ENCODE assay signal across 1 cellular context in the genomic region with DNA sequence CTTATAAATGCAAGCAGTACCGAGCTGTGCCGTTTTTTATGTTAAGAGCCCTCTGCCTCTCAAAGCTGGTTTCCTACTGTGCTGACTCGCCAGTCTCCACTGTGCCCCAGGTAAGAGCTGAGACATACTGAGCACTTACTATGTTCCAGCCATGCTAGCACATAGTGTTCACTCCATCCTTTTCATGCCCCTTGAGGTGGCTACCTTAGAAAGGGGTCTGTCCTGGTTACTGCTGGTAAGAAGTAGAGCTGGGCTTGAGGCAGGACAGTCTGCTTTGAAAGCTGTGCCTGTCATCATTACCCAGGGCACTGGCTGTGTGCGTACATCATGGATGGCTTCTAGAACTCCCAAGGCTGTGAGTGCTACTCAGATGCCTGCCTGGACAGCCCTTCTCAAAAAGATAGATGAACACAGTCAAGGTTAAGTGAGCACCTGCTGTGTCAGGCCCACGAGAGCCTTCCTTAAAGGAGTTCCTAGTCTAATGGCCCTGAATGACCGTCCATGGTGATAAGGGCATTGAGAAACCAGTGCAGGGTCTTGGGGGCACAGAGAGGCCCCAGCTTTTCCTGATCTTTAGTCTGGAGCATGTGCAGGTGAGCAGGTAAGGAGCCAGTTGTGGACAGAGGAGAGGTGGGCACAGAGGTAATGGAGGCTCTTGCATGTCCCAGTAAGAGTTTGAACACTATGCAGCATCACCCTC.
TF ChIP-seq lines count a peak whose summit lies in the region.

No MANE protein-coding gene starts in this region.

TF ChIP-seq in WTC11, 78 proteins besides CTCF, POLR2A, EP300 and RAD21 (continued from another document):
- TF ChIP-seq, protein P1, sequence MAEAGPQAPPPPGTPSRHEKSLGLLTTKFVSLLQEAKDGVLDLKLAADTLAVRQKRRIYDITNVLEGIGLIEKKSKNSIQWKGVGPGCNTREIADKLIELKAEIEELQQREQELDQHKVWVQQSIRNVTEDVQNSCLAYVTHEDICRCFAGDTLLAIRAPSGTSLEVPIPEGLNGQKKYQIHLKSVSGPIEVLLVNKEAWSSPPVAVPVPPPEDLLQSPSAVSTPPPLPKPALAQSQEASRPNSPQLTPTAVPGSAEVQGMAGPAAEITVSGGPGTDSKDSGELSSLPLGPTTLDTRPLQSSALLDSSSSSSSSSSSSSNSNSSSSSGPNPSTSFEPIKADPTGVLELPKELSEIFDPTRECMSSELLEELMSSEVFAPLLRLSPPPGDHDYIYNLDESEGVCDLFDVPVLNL (CRISPR knock-in tag; IDR thresholded peaks at IDR 0.05; ENCODE audit: borderline replicate concordance, low read depth), result no peak
- TF ChIP-seq, protein P2, sequence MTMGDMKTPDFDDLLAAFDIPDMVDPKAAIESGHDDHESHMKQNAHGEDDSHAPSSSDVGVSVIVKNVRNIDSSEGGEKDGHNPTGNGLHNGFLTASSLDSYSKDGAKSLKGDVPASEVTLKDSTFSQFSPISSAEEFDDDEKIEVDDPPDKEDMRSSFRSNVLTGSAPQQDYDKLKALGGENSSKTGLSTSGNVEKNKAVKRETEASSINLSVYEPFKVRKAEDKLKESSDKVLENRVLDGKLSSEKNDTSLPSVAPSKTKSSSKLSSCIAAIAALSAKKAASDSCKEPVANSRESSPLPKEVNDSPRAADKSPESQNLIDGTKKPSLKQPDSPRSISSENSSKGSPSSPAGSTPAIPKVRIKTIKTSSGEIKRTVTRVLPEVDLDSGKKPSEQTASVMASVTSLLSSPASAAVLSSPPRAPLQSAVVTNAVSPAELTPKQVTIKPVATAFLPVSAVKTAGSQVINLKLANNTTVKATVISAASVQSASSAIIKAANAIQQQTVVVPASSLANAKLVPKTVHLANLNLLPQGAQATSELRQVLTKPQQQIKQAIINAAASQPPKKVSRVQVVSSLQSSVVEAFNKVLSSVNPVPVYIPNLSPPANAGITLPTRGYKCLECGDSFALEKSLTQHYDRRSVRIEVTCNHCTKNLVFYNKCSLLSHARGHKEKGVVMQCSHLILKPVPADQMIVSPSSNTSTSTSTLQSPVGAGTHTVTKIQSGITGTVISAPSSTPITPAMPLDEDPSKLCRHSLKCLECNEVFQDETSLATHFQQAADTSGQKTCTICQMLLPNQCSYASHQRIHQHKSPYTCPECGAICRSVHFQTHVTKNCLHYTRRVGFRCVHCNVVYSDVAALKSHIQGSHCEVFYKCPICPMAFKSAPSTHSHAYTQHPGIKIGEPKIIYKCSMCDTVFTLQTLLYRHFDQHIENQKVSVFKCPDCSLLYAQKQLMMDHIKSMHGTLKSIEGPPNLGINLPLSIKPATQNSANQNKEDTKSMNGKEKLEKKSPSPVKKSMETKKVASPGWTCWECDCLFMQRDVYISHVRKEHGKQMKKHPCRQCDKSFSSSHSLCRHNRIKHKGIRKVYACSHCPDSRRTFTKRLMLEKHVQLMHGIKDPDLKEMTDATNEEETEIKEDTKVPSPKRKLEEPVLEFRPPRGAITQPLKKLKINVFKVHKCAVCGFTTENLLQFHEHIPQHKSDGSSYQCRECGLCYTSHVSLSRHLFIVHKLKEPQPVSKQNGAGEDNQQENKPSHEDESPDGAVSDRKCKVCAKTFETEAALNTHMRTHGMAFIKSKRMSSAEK (CRISPR knock-in tag; IDR thresholded peaks at IDR 0.05; ENCODE audit: borderline replicate concordance), result no peak
- TF ChIP-seq, protein P3, sequence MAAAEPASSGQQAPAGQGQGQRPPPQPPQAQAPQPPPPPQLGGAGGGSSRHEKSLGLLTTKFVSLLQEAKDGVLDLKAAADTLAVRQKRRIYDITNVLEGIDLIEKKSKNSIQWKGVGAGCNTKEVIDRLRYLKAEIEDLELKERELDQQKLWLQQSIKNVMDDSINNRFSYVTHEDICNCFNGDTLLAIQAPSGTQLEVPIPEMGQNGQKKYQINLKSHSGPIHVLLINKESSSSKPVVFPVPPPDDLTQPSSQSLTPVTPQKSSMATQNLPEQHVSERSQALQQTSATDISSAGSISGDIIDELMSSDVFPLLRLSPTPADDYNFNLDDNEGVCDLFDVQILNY (CRISPR knock-in tag; IDR thresholded peaks at IDR 0.05), result no peak
- TF ChIP-seq, protein P4, sequence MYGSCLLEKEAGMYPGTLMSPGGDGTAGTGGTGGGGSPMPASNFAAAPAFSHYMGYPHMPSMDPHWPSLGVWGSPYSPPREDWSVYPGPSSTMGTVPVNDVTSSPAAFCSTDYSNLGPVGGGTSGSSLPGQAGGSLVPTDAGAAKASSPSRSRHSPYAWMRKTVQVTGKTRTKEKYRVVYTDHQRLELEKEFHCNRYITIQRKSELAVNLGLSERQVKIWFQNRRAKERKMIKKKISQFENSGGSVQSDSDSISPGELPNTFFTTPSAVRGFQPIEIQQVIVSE (CRISPR knock-in tag; IDR thresholded peaks at IDR 0.05; ENCODE audit: borderline replicate concordance), result no peak
- TF ChIP-seq, protein P5, sequence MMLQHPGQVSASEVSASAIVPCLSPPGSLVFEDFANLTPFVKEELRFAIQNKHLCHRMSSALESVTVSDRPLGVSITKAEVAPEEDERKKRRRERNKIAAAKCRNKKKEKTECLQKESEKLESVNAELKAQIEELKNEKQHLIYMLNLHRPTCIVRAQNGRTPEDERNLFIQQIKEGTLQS (CRISPR knock-in tag; conservative IDR thresholded peaks at IDR 0.05), result no peak
